10 cellular contexts compared by ENCODE assay signal in genomic region chr18:7830468-7830867, GRCh38.
DNase-seq lines count a peak whose midpoint lies in the region; ATAC-seq, FAIRE-seq and TF ChIP-seq lines count a peak whose summit lies in the region.
"Had no signal": no experiment of that assay in that cellular context is flagged by ENCODE, and none has a peak within 500 bp of the region (broad histone marks: within the 10 kb centered on the region; RNA-seq: fewer than 3 reads in every experiment).

No MANE protein-coding gene starts in this region.

- RAD21 ChIA-PET in GM12878 (lab: Charles Lee; ENCODE audit: unreplicated experiment): no interaction called here

- no peaks in the 10 kb centered on the region for H3K9me3 ChIP-seq in GM12878 (replicated peaks; ENCODE audit: control insufficient read depth, insufficient read depth, low read length)
- no peaks in the 10 kb centered on the region for H3K9me3 ChIP-seq in left lung
- H3K9me3 ChIP-seq: sigmoid colon had no signal

- POLR2A ChIA-PET in GM12878 (lab: Charles Lee): no interaction called here

- no peak overlapping the region for H3K4me2 ChIP-seq in GM12878 (ENCODE audit: control insufficient read depth, insufficient read depth)

- no peaks in the 10 kb centered on the region for H3K36me3 ChIP-seq in GM12878 (ENCODE audit: control insufficient read depth in 2 of 2, insufficient read depth in 2 of 2, low read length in 1 of 2)
- no peaks in the 10 kb centered on the region for H3K36me3 ChIP-seq in left lung
- H3K36me3 ChIP-seq: sigmoid colon had no signal

- SMC1A ChIA-PET in GM12878 (lab: Charles Lee; ENCODE audit: uncharacterized antibody, unreplicated experiment): interaction anchor here (1.0 kb wide), 1 partner anchor 12 kb away, joined by 4 read pairs; no protein-coding TSS in a partner anchor

- H2AFZ ChIP-seq in GM12878 (ENCODE audit: control insufficient read depth, low read depth, low read length): no peak overlapping the region

- ATAC-seq in GM12878 (peak; percentile 91), HG03039 (IDR thresholded peaks at IDR 0.05; ENCODE audit: unreplicated experiment) (no peak), left lung (no peak), GM21619 (IDR thresholded peaks at IDR 0.05; ENCODE audit: unreplicated experiment) (no peak)

- in situ Hi-C loops in KBM-7 (cut with MboI; ENCODE audit: low pct_unique_long_range_greater_than_20kb, low sequenced_read_pairs): no loop called here
- in situ Hi-C loops in GM12878 (cut with MboI): no loop called here

- peak; percentile 7 for FAIRE-seq in GM12878 (lab: Jason Lieb, UNC)
- FAIRE-seq: islet of Langerhans had no signal

- no peaks in the 10 kb centered on the region for H3K79me2 ChIP-seq in GM12878 (ENCODE audit: control insufficient read depth, insufficient read depth, low read length)

- CTCF ChIA-PET in GM12878 (lab: Yijun Ruan, JAX): no interaction called here

- no peak for TF ChIP-seq EP300 in GM12878 (IDR thresholded peaks at IDR 0.05; ENCODE audit: borderline replicate concordance in 1 of 2, control insufficient read depth in 1 of 2, low read depth in 2 of 2, low read length in 2 of 2)

- no peak for TF ChIP-seq POLR2A in GM12878 (IDR thresholded peaks at IDR 0.05; ENCODE audit: low read depth, low read length)

- DNase-seq in DMS53 treated with DMSO at 0.1 percent for 48 hours (lab: John Stamatoyannopoulos, UW; ENCODE audit: unreplicated experiment) (peak; percentile 96), GM20000 (ENCODE audit: low spot score) (peak; percentile 16), KBM-7 (peak; percentile 1), GM12878 (ENCODE audit: low read depth, low spot score) (peak; percentile 32), occipital lobe (lab: John Stamatoyannopoulos, UW) (no peak), left lung (no peak)
- DNase-seq: sigmoid colon had no signal

- H3K4me3 ChIP-seq in GM12878: no peak overlapping the region
- no peak overlapping the region for H3K4me3 ChIP-seq in left lung
- H3K4me3 ChIP-seq: sigmoid colon had no signal

- H3K4me1 ChIP-seq in GM12878 (ENCODE audit: control insufficient read depth, insufficient read depth, low read length) (no peaks in the 10 kb centered on the region), left lung (no peaks in the 10 kb centered on the region)
- H3K4me1 ChIP-seq: sigmoid colon had no signal

- no TSS peak for BruUV-seq in GM12878 (replicated peaks; lab: Mats Ljungman, UMichigan)

- no peak for TF ChIP-seq CTCF in GM20000 (IDR thresholded peaks at IDR 0.05; ENCODE audit: extremely low read depth, missing control alignments)
- no peak for TF ChIP-seq CTCF in GM12878 (IDR thresholded peaks at IDR 0.05 in 2 of 3, conservative IDR thresholded peaks at IDR 0.05 in 1 of 3; ENCODE audit: control insufficient read depth in 2 of 3, extremely low read depth in 1 of 3, insufficient read depth in 1 of 3, low read depth in 3 of 3, low read length in 3 of 3)
- TF ChIP-seq CTCF in left lung (IDR thresholded peaks at IDR 0.05): no peak

- TF ChIP-seq RAD21 in GM12878 (IDR thresholded peaks at IDR 0.05; ENCODE audit: insufficient read depth, low read depth, low read length): no peak

- intact Hi-C loops in GM12878 (cut with micrococcal nuclease; ENCODE audit: unreplicated experiment): no loop called here
- intact Hi-C loops in left lung (cut with DNase I): no loop called here

- 33% methylated on average over 3 of the region's 3 CpGs for WGBS in GM12878 (ENCODE audit: insufficient coverage, insufficient replicate concordance, low lambda C conversion rate, missing lambda C conversion rate)

- H3K27ac ChIP-seq in GM12878 (ENCODE audit: control insufficient read depth, insufficient read depth) (no peak overlapping the region), left lung (no peak overlapping the region)
- H3K27ac ChIP-seq: sigmoid colon had no signal

- H3K27me3 ChIP-seq in GM12878 (replicated peaks in 1 of 2; ENCODE audit: control insufficient read depth in 2 of 2, insufficient read depth in 2 of 2, low read length in 1 of 2) (no peaks in the 10 kb centered on the region), left lung (no peaks in the 10 kb centered on the region)
- H3K27me3 ChIP-seq: sigmoid colon had no signal

- H3K9ac ChIP-seq in GM12878 (ENCODE audit: control insufficient read depth, insufficient read depth, low read length): no peak overlapping the region

- no peaks in the 10 kb centered on the region for H4K20me1 ChIP-seq in GM12878 (ENCODE audit: control insufficient read depth, insufficient read depth)

TF ChIP-seq in GM12878, 131 proteins besides CTCF, POLR2A, EP300 and RAD21:
- TF ChIP-seq MEF2A (IDR thresholded peaks at IDR 0.05; ENCODE audit: insufficient read depth, low read depth, low read length): no peak
- no peak for TF ChIP-seq HDAC6 (IDR thresholded peaks at IDR 0.05; ENCODE audit: unreplicated experiment)
- peak; percentile 97 for TF ChIP-seq RFX5 (IDR thresholded peaks at IDR 0.05; ENCODE audit: low read depth, low read length)
- TF ChIP-seq ELK1 (IDR thresholded peaks at IDR 0.05; ENCODE audit: low read depth, low read length): no peak
- TF ChIP-seq CBFB (IDR thresholded peaks at IDR 0.05; ENCODE audit: low read depth): no peak
- peak; percentile 55 for TF ChIP-seq PBX3 (IDR thresholded peaks at IDR 0.05; ENCODE audit: insufficient replicate concordance, low read depth, low read length)
- peak; percentile 71; the same call in 1 of the 2 replicates for TF ChIP-seq CREB1 (IDR thresholded peaks at IDR 0.05; ENCODE audit: low read depth)
- TF ChIP-seq CREM (IDR thresholded peaks at IDR 0.05; ENCODE audit: low read depth): peak; percentile 55; the same call in 1 of the 2 replicates
- TF ChIP-seq TCF7 (IDR thresholded peaks at IDR 0.05; ENCODE audit: borderline replicate concordance): no peak
- peak; percentile 85 for TF ChIP-seq PKNOX1 (IDR thresholded peaks at IDR 0.05)
- TF ChIP-seq MEF2B (IDR thresholded peaks at IDR 0.05; ENCODE audit: partially characterized antibody, poor library complexity, severe bottlenecking): peak; percentile 30
- TF ChIP-seq ATF3 (IDR thresholded peaks at IDR 0.05; ENCODE audit: borderline replicate concordance, extremely low read depth, low read depth, low read length): no peak
TF ChIP-seq in GM12878: peak in this region for 6.

Comparison
In these comparisons a context has a peak if more than half of its experiments do, and no peak if none do; other contexts are left out.
1. DNase-seq: peak in DMS53 treated with DMSO at 0.1 percent for 48 hours (single experiment), GM20000 (single experiment), KBM-7 (single experiment) and GM12878 (single experiment); none in occipital lobe (single experiment) and left lung (0 of 2).